16 cellular contexts compared by ENCODE assay signal in the genomic region with DNA sequence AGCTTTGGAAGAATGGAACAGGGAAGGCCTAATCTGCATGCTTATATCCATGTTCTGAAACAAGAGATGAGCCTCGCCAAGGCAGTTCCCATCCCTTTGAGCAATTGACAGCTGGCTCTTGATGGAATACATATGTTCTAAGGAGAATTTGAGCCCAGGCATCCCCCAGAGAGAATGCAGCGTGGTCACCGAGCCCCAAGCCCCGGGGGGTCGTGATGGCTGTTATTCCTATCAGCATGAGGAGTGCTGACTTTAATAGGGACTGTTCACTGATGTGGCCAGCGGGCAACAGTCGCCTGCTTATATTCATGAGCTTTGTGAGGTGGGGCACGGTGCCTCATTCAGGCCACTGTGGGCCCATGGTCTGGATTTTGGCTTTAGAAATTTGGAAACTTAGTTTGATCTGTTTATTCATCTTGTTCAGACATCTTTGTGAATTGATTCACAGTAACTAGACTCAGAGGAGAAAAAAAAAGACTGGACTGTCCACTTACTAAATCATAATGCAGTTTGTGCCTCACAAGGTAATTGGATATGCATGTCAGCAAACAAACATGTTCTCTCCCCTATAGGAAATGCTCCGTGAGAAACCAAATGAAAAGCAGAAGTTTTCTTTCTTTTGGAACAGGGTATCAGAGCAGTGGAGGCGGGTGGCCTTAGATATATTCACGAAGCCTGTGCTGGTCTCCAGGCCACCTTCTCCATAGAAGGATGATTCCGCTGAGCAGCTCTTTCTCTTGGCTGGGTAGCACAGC.
DNase-seq lines count a peak whose midpoint lies in the region; ATAC-seq and TF ChIP-seq lines count a peak whose summit lies in the region.
"Had no signal": no experiment of that assay in that cellular context is flagged by ENCODE, and none has a peak within 500 bp of the region (broad histone marks: within the 10 kb centered on the region; RNA-seq: fewer than 3 reads in every experiment).

No MANE protein-coding gene starts in this region.

- peaks cover 6% of the 10 kb centered on the region for H3K27me3 Mint-ChIP-seq in nephron progenitor cell (ENCODE audit: low read depth, poor library complexity)
- H3K27me3 Mint-ChIP-seq: CD4-positive, alpha-beta memory T cell had no signal

- no peaks in the 10 kb centered on the region for H3K9me2 ChIP-seq in hepatocyte (replicated peaks; ENCODE audit: insufficient read depth)
- H3K9me2 ChIP-seq: SK-N-SH had no signal

- no peak overlapping the region for H3K4me2 ChIP-seq in hepatocyte
- H3K4me2 ChIP-seq: SK-N-SH had no signal

- no peaks in the 10 kb centered on the region for H3K27me3 ChIP-seq in hepatocyte
- H3K27me3 ChIP-seq: BE2C had no signal

- DNase-seq in DMS 273 (lab: John Stamatoyannopoulos, UW; ENCODE audit: unreplicated experiment): peak; percentile 7
- no peak for DNase-seq in DMS 273 treated with DMSO at 0.1 percent for 48 hours (lab: John Stamatoyannopoulos, UW)
- peak; percentile 12 for DNase-seq in choroid plexus epithelial cell (ENCODE audit: low read depth)
- DNase-seq in hepatocyte (ENCODE audit: low spot score): no peak
- DNase-seq in stimulated activated CD4-positive, alpha-beta T cell treated with anti-CD3 and anti-CD28 coated beads, Interleukin-15, amount 100 ng/mL, for 24 hours: no peak
- DNase-seq in nephron progenitor cell: no peak
- DNase-seq in epidermal melanocyte (ENCODE audit: insufficient read length, low spot score): no peak
- DNase-seq: BE2C; Calu3; CD4-positive, alpha-beta memory T cell; DMS79; NCI-H2029; NCI-H510A; SK-N-SH had no signal

- no peak overlapping the region for H3K27ac Mint-ChIP-seq in nephron progenitor cell
- H3K27ac Mint-ChIP-seq: CD4-positive, alpha-beta memory T cell had no signal

- H3K36me3 Mint-ChIP-seq in nephron progenitor cell (ENCODE audit: low read depth): peaks cover 17% of the 10 kb centered on the region

- H3K4me3 ChIP-seq in choroid plexus epithelial cell (ENCODE audit: low read depth, low read length) (no peak overlapping the region), hepatocyte (no peak overlapping the region)

- H3K4me1 ChIP-seq in hepatocyte (ENCODE audit: insufficient read depth): no peaks in the 10 kb centered on the region
- H3K4me1 ChIP-seq: BE2C had no signal

- H3K27ac ChIP-seq in hepatocyte: peak overlapping the region; percentile 20
- H3K27ac ChIP-seq: 22Rv1 had no signal

- 62% methylated on average over 12 of the region's 12 CpGs for WGBS in hepatocyte (ENCODE audit: low lambda C conversion rate, missing lambda C conversion rate)

- TF ChIP-seq CTCF in choroid plexus epithelial cell (conservative IDR thresholded peaks at IDR 0.05; ENCODE audit: low read depth, low read length) (no peak), hepatocyte (IDR thresholded peaks at IDR 0.05; ENCODE audit: poor library complexity) (no peak), nephron progenitor cell (IDR thresholded peaks at IDR 0.05) (no peak)

- H3K36me3 ChIP-seq in hepatocyte (replicated peaks; ENCODE audit: insufficient read depth, low read depth): no peaks in the 10 kb centered on the region
- H3K36me3 ChIP-seq: BE2C had no signal

- H2AFZ ChIP-seq in hepatocyte: no peak overlapping the region

- peaks cover 15% of the 10 kb centered on the region for H3K9me3 Mint-ChIP-seq in nephron progenitor cell
- H3K9me3 Mint-ChIP-seq: CD4-positive, alpha-beta memory T cell had no signal

- peaks cover 71% of the 10 kb centered on the region for H3K4me1 Mint-ChIP-seq in nephron progenitor cell
- H3K4me1 Mint-ChIP-seq: CD4-positive, alpha-beta memory T cell had no signal

- no peaks in the 10 kb centered on the region for H3K79me2 ChIP-seq in hepatocyte

- no peak for ATAC-seq in GM18502 (IDR thresholded peaks at IDR 0.05; ENCODE audit: poor library complexity, unreplicated experiment)

- no peaks in the 10 kb centered on the region for H3K9me3 ChIP-seq in hepatocyte (ENCODE audit: low read depth)
- H3K9me3 ChIP-seq: BE2C, SK-N-SH had no signal

- H4K20me1 ChIP-seq in hepatocyte (ENCODE audit: insufficient read depth, poor library complexity, severe bottlenecking): no peaks in the 10 kb centered on the region

- H3K4me3 Mint-ChIP-seq in nephron progenitor cell: no peak overlapping the region
- H3K4me3 Mint-ChIP-seq: CD4-positive, alpha-beta memory T cell had no signal

Comparison
In these comparisons a context has a peak if more than half of its experiments do, and no peak if none do; other contexts are left out.
1. DNase-seq: peak in DMS 273 (single experiment) and choroid plexus epithelial cell (single experiment); none in DMS 273 treated with DMSO at 0.1 percent for 48 hours (single experiment), hepatocyte (single experiment), stimulated activated CD4-positive, alpha-beta T cell treated with anti-CD3 and anti-CD28 coated beads, Interleukin-15, amount 100 ng/mL, for 24 hours (single experiment), nephron progenitor cell (single experiment) and epidermal melanocyte (single experiment).